1 cellular context compared by ENCODE assay signal in the genomic region with DNA sequence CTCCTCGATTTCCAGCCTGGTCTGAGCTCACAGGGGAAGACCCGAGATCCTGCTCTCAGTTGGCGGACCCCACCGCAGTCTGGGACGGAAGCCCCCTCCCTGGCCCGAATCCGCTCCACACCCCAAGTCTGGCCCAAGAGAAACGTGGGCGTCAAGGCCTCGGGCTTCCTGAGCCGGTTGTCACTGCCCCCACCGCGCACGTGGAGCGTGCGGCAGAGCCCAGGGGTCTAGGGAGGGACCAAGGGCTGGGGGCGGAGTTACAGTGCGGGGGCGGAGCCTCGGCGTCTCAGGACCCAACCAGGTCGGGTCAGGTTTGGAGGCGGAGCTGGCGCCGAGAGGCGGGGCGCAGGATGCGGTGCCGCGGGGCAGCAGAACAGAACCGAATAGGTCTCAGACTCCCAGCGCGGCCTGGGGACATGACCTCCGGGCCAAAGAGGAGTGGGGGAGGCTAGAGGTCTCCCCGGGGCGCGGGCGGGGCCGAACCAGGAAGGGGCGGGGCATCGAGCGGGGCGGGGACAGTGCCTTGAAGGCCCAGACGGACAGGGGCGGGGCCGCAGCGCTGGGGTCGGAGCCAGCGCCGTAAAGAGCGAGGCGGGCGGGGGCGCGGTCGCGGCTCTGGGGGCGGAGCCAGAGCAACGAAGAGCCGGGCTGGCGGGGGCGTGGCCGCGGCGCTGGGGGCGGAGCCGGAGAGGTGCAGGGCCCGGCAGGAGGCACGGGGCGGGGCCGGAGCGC.
TF ChIP-seq lines count a peak whose summit lies in the region.

No MANE protein-coding gene starts in this region.

TF ChIP-seq in HEK293, 187 proteins besides CTCF, POLR2A, EP300 and RAD21 (continued from another document):
- TF ChIP-seq, protein P1, sequence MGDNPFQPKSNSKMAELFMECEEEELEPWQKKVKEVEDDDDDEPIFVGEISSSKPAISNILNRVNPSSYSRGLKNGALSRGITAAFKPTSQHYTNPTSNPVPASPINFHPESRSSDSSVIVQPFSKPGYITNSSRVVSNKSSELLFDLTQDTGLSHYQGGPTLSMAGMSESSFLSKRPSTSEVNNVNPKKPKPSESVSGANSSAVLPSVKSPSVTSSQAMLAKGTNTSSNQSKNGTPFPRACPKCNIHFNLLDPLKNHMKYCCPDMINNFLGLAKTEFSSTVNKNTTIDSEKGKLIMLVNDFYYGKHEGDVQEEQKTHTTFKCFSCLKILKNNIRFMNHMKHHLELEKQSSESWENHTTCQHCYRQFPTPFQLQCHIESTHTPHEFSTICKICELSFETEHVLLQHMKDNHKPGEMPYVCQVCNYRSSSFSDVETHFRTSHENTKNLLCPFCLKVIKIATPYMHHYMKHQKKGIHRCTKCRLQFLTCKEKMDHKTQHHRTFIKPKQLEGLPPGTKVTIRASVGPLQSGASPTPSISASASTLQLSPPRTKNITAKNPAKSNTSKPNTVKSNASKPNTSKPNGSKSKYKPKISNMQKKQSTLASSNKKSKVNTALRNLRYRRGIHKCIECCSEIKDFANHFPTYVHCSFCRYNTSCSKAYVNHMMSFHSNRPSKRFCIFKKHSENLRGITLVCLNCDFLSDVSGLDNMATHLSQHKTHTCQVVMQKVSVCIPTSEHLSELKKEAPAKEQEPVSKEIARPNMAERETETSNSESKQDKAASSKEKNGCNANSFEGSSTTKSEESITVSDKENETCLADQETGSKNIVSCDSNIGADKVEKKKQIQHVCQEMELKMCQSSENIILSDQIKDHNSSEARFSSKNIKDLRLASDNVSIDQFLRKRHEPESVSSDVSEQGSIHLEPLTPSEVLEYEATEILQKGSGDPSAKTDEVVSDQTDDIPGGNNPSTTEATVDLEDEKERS (tag by site-specific recombination; IDR thresholded peaks at IDR 0.05): no peak
- no peak for TF ChIP-seq ZNF837 (tag by site-specific recombination; IDR thresholded peaks at IDR 0.05)
- TF ChIP-seq ZNF248 (tag by site-specific recombination; IDR thresholded peaks at IDR 0.05): no peak
- peak; percentile 74 for TF ChIP-seq ZFHX2 (tag by site-specific recombination; conservative IDR thresholded peaks at IDR 0.05)
- no peak for TF ChIP-seq ZNF777 (tag by site-specific recombination; IDR thresholded peaks at IDR 0.05; ENCODE audit: borderline replicate concordance)
- no peak for TF ChIP-seq IKZF3 (tag by site-specific recombination; IDR thresholded peaks at IDR 0.05)
- TF ChIP-seq ZNF776 (tag by site-specific recombination; IDR thresholded peaks at IDR 0.05; ENCODE audit: borderline replicate concordance): no peak
